ENCODE assay signal across 27 cellular contexts in genomic region chr6:48429610-48430009, GRCh38.
DNase-seq lines count a peak whose midpoint lies in the region; ATAC-seq, FAIRE-seq and TF ChIP-seq lines count a peak whose summit lies in the region.
"Had no signal": no experiment of that assay in that cellular context is flagged by ENCODE, and none has a peak within 500 bp of the region (broad histone marks: within the 10 kb centered on the region; RNA-seq: fewer than 3 reads in every experiment).

No MANE protein-coding gene starts in this region.

- H3K4me1 Mint-ChIP-seq in naive thymus-derived CD8-positive, alpha-beta T cell, result no peaks in the 10 kb centered on the region
- H3K4me1 Mint-ChIP-seq: activated CD4-positive, alpha-beta T cell treated with anti-CD3 and anti-CD28 coated beads, Interleukin-2, amount 10 ng/mL, durations not matched to agents 24 days and 14 days; naive thymus-derived CD4-positive, alpha-beta T cell had no signal

- no peak overlapping the region for H3K14ac ChIP-seq in mesenchymal stem cell (ENCODE audit: low read length in 2 of 2)

- no peaks in the 10 kb centered on the region for H3K79me1 ChIP-seq in mesenchymal stem cell (replicated peaks; ENCODE audit: low read length, poor library complexity, severe bottlenecking)

- in situ Hi-C loops in GM13976 (cut with MboI; ENCODE audit: low sequenced_read_pairs, unreplicated experiment), result no loop called here

- no peaks in the 10 kb centered on the region for H3K9me3 ChIP-seq in HCT116 (ENCODE audit: control insufficient read depth in 1 of 2, insufficient read depth in 1 of 2, low read depth in 1 of 2, low read length in 2 of 2)
- no peaks in the 10 kb centered on the region for H3K9me3 ChIP-seq in PC-3 (ENCODE audit: low read length)
- H3K9me3 ChIP-seq in mesenchymal stem cell (ENCODE audit: control insufficient read depth, low read length), result no peaks in the 10 kb centered on the region
- H3K9me3 ChIP-seq: body of pancreas, left lung, stomach, tibial artery had no signal

- intact Hi-C loops in HCT116 (cut with micrococcal nuclease) (no loop called here), PC-3 (cut with micrococcal nuclease) (loop anchor here (5.0 kb wide), 1 partner anchor 342 kb away; no protein-coding TSS in a partner anchor)

- RAD21 ChIA-PET in HCT116 (lab: Charles Lee; ENCODE audit: low non-redundant PET in 1 of 2, low total read pairs in 2 of 2, uncharacterized antibody in 2 of 2, unreplicated experiment in 2 of 2), result no interaction called here

- BruUV-seq in HCT116 (replicated peaks; lab: Mats Ljungman, UMichigan) (no TSS peak), PC-3 (replicated peaks; lab: Mats Ljungman, UMichigan) (no TSS peak)

- no peak overlapping the region for H3K18ac ChIP-seq in mesenchymal stem cell (ENCODE audit: low read depth in 1 of 2, low read length in 2 of 2)

- no peak for TF ChIP-seq RAD21 in HCT116 (IDR thresholded peaks at IDR 0.05; ENCODE audit: low read depth)

- H3F3A ChIP-seq in PC-3 (ENCODE audit: low read length, unreplicated experiment), result no peaks in the 10 kb centered on the region

- H3K27ac Mint-ChIP-seq in naive thymus-derived CD8-positive, alpha-beta T cell, result no peak overlapping the region
- H3K27ac Mint-ChIP-seq: activated CD4-positive, alpha-beta T cell treated with anti-CD3 and anti-CD28 coated beads, Interleukin-2, amount 10 ng/mL, durations not matched to agents 24 days and 14 days; mesothelial cell of epicardium; naive thymus-derived CD4-positive, alpha-beta T cell had no signal

- H4K91ac ChIP-seq in mesenchymal stem cell (ENCODE audit: low read length), result no peak overlapping the region

- H4K20me1 ChIP-seq in HCT116 (ENCODE audit: insufficient read depth) (no peaks in the 10 kb centered on the region), PC-3 (ENCODE audit: low read length) (no peaks in the 10 kb centered on the region)

- H2AK5ac ChIP-seq in mesenchymal stem cell (ENCODE audit: low read length, severe bottlenecking), result no peak overlapping the region

- H3K4me2 ChIP-seq in HCT116 (ENCODE audit: low read length), result peak overlapping the region; percentile 53; the same call in 1 of the 2 replicates
- 0 out of 2 replicates have a peak overlapping the region, but pooled peaks have one; percentile 62 for H3K4me2 ChIP-seq in PC-3 (ENCODE audit: low read length)
- no peak overlapping the region for H3K4me2 ChIP-seq in mesenchymal stem cell (ENCODE audit: low read length, poor library complexity, severe bottlenecking)

- H2AFZ ChIP-seq in HCT116 (ENCODE audit: low read depth, low read length, poor library complexity, severe bottlenecking), result peak overlapping the region; percentile 49
- no peak overlapping the region for H2AFZ ChIP-seq in PC-3 (ENCODE audit: low read length)
- no peak overlapping the region for H2AFZ ChIP-seq in mesenchymal stem cell (ENCODE audit: low read depth, low read length)

- H3K79me2 ChIP-seq in HCT116 (ENCODE audit: insufficient read depth, low read length) (no peaks in the 10 kb centered on the region), PC-3 (ENCODE audit: low read length) (no peaks in the 10 kb centered on the region)

- H3K4me1 ChIP-seq in HCT116 (ENCODE audit: control insufficient read depth in 1 of 2, insufficient read depth in 2 of 2, low read length in 2 of 2) (peaks cover 4 to 21% of the 10 kb centered on the region in 2 experiments; a peak in 3 of 4 replicates), PC-3 (ENCODE audit: insufficient read depth, low read length) (peaks cover 22% of the 10 kb centered on the region), mesenchymal stem cell (ENCODE audit: control insufficient read depth, insufficient read depth, low read depth, low read length) (peaks cover 1% of the 10 kb centered on the region)
- H3K4me1 ChIP-seq: body of pancreas, left lung, stomach, tibial artery had no signal

- H3K4me3 ChIP-seq in HCT116 (replicated peaks in 1 of 2; ENCODE audit: low read depth in 1 of 2, low read length in 2 of 2), result no peak overlapping the region
- H3K4me3 ChIP-seq in PC-3 (ENCODE audit: low read length), result no peak overlapping the region
- no peak overlapping the region for H3K4me3 ChIP-seq in bronchial epithelial cell (ENCODE audit: low read depth, low read length)
- H3K4me3 ChIP-seq in mesenchymal stem cell (ENCODE audit: insufficient read depth in 1 of 2, low read depth in 1 of 2, low read length in 2 of 2), result no peak overlapping the region
- H3K4me3 ChIP-seq: body of pancreas, left lung, stomach, tibial artery had no signal

- no peak overlapping the region for H4K8ac ChIP-seq in mesenchymal stem cell (ENCODE audit: low read length)

- H3K36me3 ChIP-seq in HCT116 (ENCODE audit: control insufficient read depth in 1 of 2, insufficient read depth in 2 of 2, low read length in 2 of 2), result no peaks in the 10 kb centered on the region
- no peaks in the 10 kb centered on the region for H3K36me3 ChIP-seq in PC-3 (ENCODE audit: low read depth, low read length)
- no peaks in the 10 kb centered on the region for H3K36me3 ChIP-seq in bronchial epithelial cell (ENCODE audit: control insufficient read depth, insufficient read depth, low read length)
- no peaks in the 10 kb centered on the region for H3K36me3 ChIP-seq in mesenchymal stem cell (ENCODE audit: control insufficient read depth in 1 of 2, insufficient read depth in 2 of 2, low read depth in 1 of 2, low read length in 2 of 2)
- H3K36me3 ChIP-seq: left lung, stomach, tibial artery, WERI-Rb-1 had no signal

- no peak overlapping the region for H2BK15ac ChIP-seq in mesenchymal stem cell (ENCODE audit: low read depth, poor library complexity, severe bottlenecking)

- TF ChIP-seq POLR2A in HCT116 (IDR thresholded peaks at IDR 0.05; ENCODE audit: borderline replicate concordance, extremely low read depth, insufficient read depth, insufficient read length), result no peak

- FAIRE-seq in bronchial epithelial cell (lab: Jason Lieb, UNC), result no peak
- FAIRE-seq: D721Med, GM12892, small intestine had no signal

- TF ChIP-seq CTCF in HCT116 (IDR thresholded peaks at IDR 0.05 in 2 of 3, conservative IDR thresholded peaks at IDR 0.05 in 1 of 3; ENCODE audit: borderline replicate concordance in 1 of 3, insufficient read depth in 1 of 3, low read depth in 2 of 3, low read length in 2 of 3) (no peak), PC-3 (conservative IDR thresholded peaks at IDR 0.05; ENCODE audit: low read depth, low read length) (no peak), bronchial epithelial cell (IDR thresholded peaks at IDR 0.05; ENCODE audit: insufficient read depth, low read length, severe bottlenecking) (no peak), GM13976 (IDR thresholded peaks at IDR 0.05; ENCODE audit: borderline replicate concordance, control extremely low read depth, extremely low read depth, insufficient read depth, missing control alignments) (no peak)

- no peak overlapping the region for H3K9ac ChIP-seq in HCT116 (ENCODE audit: low read length)
- no peak overlapping the region for H3K9ac ChIP-seq in PC-3 (ENCODE audit: low read length)
- no peak overlapping the region for H3K9ac ChIP-seq in mesenchymal stem cell (ENCODE audit: low read length)

- no peak overlapping the region for H2BK120ac ChIP-seq in mesenchymal stem cell (ENCODE audit: low read depth, low read length)

- DNase-seq in HCT116 (ENCODE audit: low read depth, low spot score) (no peak), PC-3 (peak; percentile 6), bronchial epithelial cell (ENCODE audit: low read depth) (peak; percentile 8), mesenchymal stem cell (peak; percentile 7), SW480 (ENCODE audit: low spot score) (no peak), GM13976 (ENCODE audit: low spot score) (no peak)
- no peak for DNase-seq in naive thymus-derived CD8-positive, alpha-beta T cell
- DNase-seq: activated CD4-positive, alpha-beta T cell treated with anti-CD3 and anti-CD28 coated beads, Interleukin-2, amount 10 ng/mL, durations not matched to agents 24 days and 14 days; activated gamma-delta T cell; activated T-cell treated with anti-CD3 and anti-CD28 coated beads, Interleukin-2, amount 50 U/mL, for 1 hour; body of pancreas; erythroblast; H7; left lung; naive thymus-derived CD4-positive, alpha-beta T cell; NCI-H1930; occipital lobe; small intestine; stimulated activated CD4-positive, alpha-beta T cell treated with anti-CD3 and anti-CD28 coated beads, Interleukin-1b, Interleukin-23, amount 100 ng/mL, for 48 hours; stimulated activated CD8-positive, alpha-beta memory T cell treated with anti-CD3 and anti-CD28 coated beads, Interleukin-4, amount 100 ng/mL, for 48 hours; stomach; tibial artery; WERI-Rb-1 had no signal

- H3K27ac ChIP-seq in HCT116 (ENCODE audit: low read depth, low read length), result no peak overlapping the region
- H3K27ac ChIP-seq in PC-3 (ENCODE audit: low read length), result no peak overlapping the region
- H3K27ac ChIP-seq in mesenchymal stem cell (ENCODE audit: low read length, poor library complexity, severe bottlenecking), result no peak overlapping the region
- H3K27ac ChIP-seq: body of pancreas, left lung, stomach, tibial artery, WERI-Rb-1 had no signal

- no peak overlapping the region for H3K4ac ChIP-seq in mesenchymal stem cell (ENCODE audit: low read depth in 1 of 2, low read length in 2 of 2)

- H3K9me3 Mint-ChIP-seq in naive thymus-derived CD8-positive, alpha-beta T cell, result peaks cover 0 to 11% (median 2%) of the 10 kb centered on the region in 9 donors
- H3K9me3 Mint-ChIP-seq: activated CD4-positive, alpha-beta T cell treated with anti-CD3 and anti-CD28 coated beads, Interleukin-2, amount 10 ng/mL, durations not matched to agents 24 days and 14 days; mesothelial cell of epicardium had no signal

- H3K27me3 ChIP-seq in HCT116 (ENCODE audit: insufficient read depth, low read length) (no peaks in the 10 kb centered on the region), PC-3 (ENCODE audit: low read length) (no peaks in the 10 kb centered on the region), bronchial epithelial cell (ENCODE audit: control insufficient read depth, insufficient read depth, low read length) (no peaks in the 10 kb centered on the region), mesenchymal stem cell (ENCODE audit: control insufficient read depth in 1 of 2, insufficient read depth in 1 of 2, low read length in 2 of 2) (no peaks in the 10 kb centered on the region)
- H3K27me3 ChIP-seq: body of pancreas, left lung, stomach, tibial artery had no signal

- no peak overlapping the region for H2BK12ac ChIP-seq in mesenchymal stem cell (ENCODE audit: low read length in 2 of 2)

- H3K27me3 Mint-ChIP-seq in naive thymus-derived CD8-positive, alpha-beta T cell, result no peaks in the 10 kb centered on the region
- H3K27me3 Mint-ChIP-seq: activated CD4-positive, alpha-beta T cell treated with anti-CD3 and anti-CD28 coated beads, Interleukin-2, amount 10 ng/mL, durations not matched to agents 24 days and 14 days; naive thymus-derived CD4-positive, alpha-beta T cell had no signal

- H3K4me3 Mint-ChIP-seq in naive thymus-derived CD8-positive, alpha-beta T cell, result no peak overlapping the region
- H3K4me3 Mint-ChIP-seq: activated CD4-positive, alpha-beta T cell treated with anti-CD3 and anti-CD28 coated beads, Interleukin-2, amount 10 ng/mL, durations not matched to agents 24 days and 14 days; mesothelial cell of epicardium; naive thymus-derived CD4-positive, alpha-beta T cell had no signal

- H3K9me2 ChIP-seq in HCT116 (ENCODE audit: insufficient read depth), result no peaks in the 10 kb centered on the region; the same call in 1 of the 2 replicates
- H3K9me2 ChIP-seq in PC-3 (replicated peaks; ENCODE audit: low read length), result no peaks in the 10 kb centered on the region

- ATAC-seq in HCT116, result no peak
- no peak for ATAC-seq in PC-3
- no peak for ATAC-seq in naive thymus-derived CD8-positive, alpha-beta T cell
- no peak for ATAC-seq in GM21737 (IDR thresholded peaks at IDR 0.05; ENCODE audit: unreplicated experiment)
- ATAC-seq: body of pancreas; naive thymus-derived CD4-positive, alpha-beta T cell had no signal

- no peaks in the 10 kb centered on the region for H3K36me3 Mint-ChIP-seq in naive thymus-derived CD8-positive, alpha-beta T cell
- H3K36me3 Mint-ChIP-seq: mesothelial cell of epicardium; naive thymus-derived CD4-positive, alpha-beta T cell had no signal

- H2BK5ac ChIP-seq in mesenchymal stem cell (ENCODE audit: low read depth, low read length, poor library complexity, severe bottlenecking), result no peak overlapping the region

- CTCF ChIA-PET in HCT116 (lab: Charles Lee) (no interaction called here), PC-3 (lab: Charles Lee) (interaction anchor here (0.6 kb wide), 1 partner anchor 287 kb away, joined by 4 read pairs; no protein-coding TSS in a partner anchor)

- H3K23ac ChIP-seq in mesenchymal stem cell (ENCODE audit: low read length in 2 of 2), result no peak overlapping the region

- POLR2A ChIA-PET in HCT116 (lab: Charles Lee) (interaction anchor here (0.6 kb wide), 1 partner anchor 760 kb away, joined by 3 read pairs; no protein-coding TSS in a partner anchor), PC-3 (lab: Charles Lee; ENCODE audit: unreplicated experiment) (no interaction called here)
- POLR2A ChIA-PET in naive thymus-derived CD8-positive, alpha-beta T cell (lab: Charles Lee), result no interaction called here

Comparison
In these comparisons a context has a peak if more than half of its experiments do, and no peak if none do; other contexts are left out.
1. DNase-seq: peak in PC-3 (single experiment), bronchial epithelial cell (single experiment) and mesenchymal stem cell (single experiment); none in HCT116 (single experiment), SW480 (single experiment), naive thymus-derived CD8-positive, alpha-beta T cell (0 of 10) and GM13976 (single experiment).